Comparison of ENCODE assay signal across 19 cellular contexts in genomic region chr3:21237638-21238037, GRCh38.
A peak's percentile ranks its signal among the peaks of the same experiment; 100 is the strongest.
DNase-seq lines count a peak whose midpoint lies in the region; ATAC-seq and TF ChIP-seq lines count a peak whose summit lies in the region.
"Had no signal": no experiment of that assay in that cellular context is flagged by ENCODE, and none has a peak within 500 bp of the region (broad histone marks: within the 10 kb centered on the region; RNA-seq: fewer than 3 reads in every experiment).

No MANE protein-coding gene starts in this region.

- H3K9me3 ChIP-seq in GM23248 (ENCODE audit: low read depth) (no peaks in the 10 kb centered on the region), left lung (no peaks in the 10 kb centered on the region), right cardiac atrium (ENCODE audit: control insufficient read depth, low read length) (no peaks in the 10 kb centered on the region)

- H3K4me2 ChIP-seq in GM23248 (ENCODE audit: unreplicated experiment): no peak overlapping the region

- H3K27ac ChIP-seq in GM23248: no peak overlapping the region
- H3K27ac ChIP-seq in left lung: no peak overlapping the region
- no peak overlapping the region for H3K27ac ChIP-seq in right cardiac atrium (ENCODE audit: low read length)
- H3K27ac ChIP-seq: 22Rv1, SK-N-MC had no signal

- intact Hi-C loops in left lung (cut with DNase I): no loop called here
- intact Hi-C loops in right cardiac atrium (cut with DNase I): no loop called here

- no peaks in the 10 kb centered on the region for H4K20me1 ChIP-seq in GM23248 (ENCODE audit: insufficient read depth)

- peak; percentile 35 for DNase-seq in AG08395 (ENCODE audit: low spot score)
- peak; percentile 29 for DNase-seq in GM23248
- DNase-seq in dedifferentiated amniotic fluid mesenchymal stem cell (ENCODE audit: extremely low spot score): peak; percentile 54
- DNase-seq in left lung: no peak
- DNase-seq in midbrain (lab: John Stamatoyannopoulos, UW): no peak
- no peak for DNase-seq in right cardiac atrium
- no peak for DNase-seq in NOMO-1 treated with dmso at 0.1 percent for 144 hours (lab: John Stamatoyannopoulos, UW; ENCODE audit: unreplicated experiment)
- DNase-seq: CD4-positive, alpha-beta T cell; DMS153; EL; KBM-7; MV-4-11; NCI-H1694 treated with DMSO at 0.1 percent for 48 hours; NK-92 treated with Interleukin-12 subunit alpha and Interleukin-12 subunit beta, amount 100 ng/mL, for 24 hours; SHP77 had no signal

- no peaks in the 10 kb centered on the region for H3K79me2 ChIP-seq in GM23248 (ENCODE audit: insufficient read depth)

- WGBS in GM23248 (ENCODE audit: low coverage in 1 of 2, low lambda C conversion rate in 2 of 2, missing lambda C conversion rate in 2 of 2), 2 experiments: 67 to 68% methylated on average over 1 of the region's 1 CpG
- WGBS in right cardiac atrium: 83% methylated on average over 1 of the region's 1 CpG

- H3K9ac ChIP-seq in GM23248: no peak overlapping the region

- no peaks in the 10 kb centered on the region for H3F3A ChIP-seq in GM23248 (ENCODE audit: insufficient read depth)

- no peaks in the 10 kb centered on the region for H3K36me3 ChIP-seq in GM23248 (ENCODE audit: low read depth)
- H3K36me3 ChIP-seq in left lung: no peaks in the 10 kb centered on the region

- H2AFZ ChIP-seq in GM23248: no peak overlapping the region; the same call in 1 of the 2 replicates

- no peak overlapping the region for H3K4me3 ChIP-seq in GM23248
- no peak overlapping the region for H3K4me3 ChIP-seq in left lung
- no peak overlapping the region for H3K4me3 ChIP-seq in right cardiac atrium (ENCODE audit: low read length)
- H3K4me3 ChIP-seq: SK-N-MC had no signal

- peaks cover 5% of the 10 kb centered on the region; the same call in 1 of the 2 replicates for H3K4me1 ChIP-seq in GM23248 (ENCODE audit: insufficient read depth)
- no peaks in the 10 kb centered on the region for H3K4me1 ChIP-seq in left lung
- H3K4me1 ChIP-seq in right cardiac atrium (ENCODE audit: control insufficient read depth, insufficient read depth, low read length): no peaks in the 10 kb centered on the region

- no peak for TF ChIP-seq CTCF in left lung (IDR thresholded peaks at IDR 0.05)

- H3K27me3 ChIP-seq in GM23248 (replicated peaks; ENCODE audit: insufficient read depth): no peaks in the 10 kb centered on the region
- H3K27me3 ChIP-seq in left lung: no peaks in the 10 kb centered on the region
- H3K27me3 ChIP-seq in right cardiac atrium (ENCODE audit: control insufficient read depth, insufficient read depth): no peaks in the 10 kb centered on the region

- in situ Hi-C loops in GM23248 (cut with MboI): no loop called here

- no peaks in the 10 kb centered on the region for H3K9me2 ChIP-seq in GM23248 (ENCODE audit: insufficient read depth)

- ATAC-seq in left lung (peak; percentile 58), right cardiac atrium (no peak), GM18873 (IDR thresholded peaks at IDR 0.05; ENCODE audit: low FRiP score, unreplicated experiment) (no peak)
- ATAC-seq: HepG2 had no signal

Comparison
In these comparisons a context has a peak if more than half of its experiments do, and no peak if none do; other contexts are left out.
1. DNase-seq: peak in AG08395 (single experiment), GM23248 (single experiment) and dedifferentiated amniotic fluid mesenchymal stem cell (single experiment); none in left lung (0 of 2), midbrain (single experiment), right cardiac atrium (0 of 3) and NOMO-1 treated with dmso at 0.1 percent for 144 hours (single experiment).